Comparison of ENCODE assay signal across 26 cellular contexts in the genomic region with DNA sequence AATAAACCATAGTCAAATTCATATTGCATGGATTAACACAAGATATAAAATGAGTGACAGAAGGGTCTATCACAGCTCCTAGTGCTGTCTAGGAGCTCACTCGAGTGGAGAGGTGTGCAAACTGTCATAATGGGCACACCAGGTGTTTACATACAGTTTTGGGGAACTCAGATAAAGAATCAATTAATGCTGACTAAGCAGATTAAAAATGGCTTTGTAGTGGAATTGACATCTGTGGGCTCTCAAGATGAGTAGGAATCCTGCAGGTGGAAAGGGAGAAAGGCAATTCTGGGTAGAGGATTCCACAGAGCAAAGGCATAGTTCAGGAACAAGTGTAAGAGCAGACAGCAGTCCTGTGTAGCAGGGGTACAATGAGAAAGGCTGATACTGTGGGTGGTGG.
"Had no signal": no experiment of that assay in that cellular context is flagged by ENCODE, and none has a peak within 500 bp of the region (broad histone marks: within the 10 kb centered on the region; RNA-seq: fewer than 3 reads in every experiment).

No MANE protein-coding gene starts in this region.

- H3K27me3 ChIP-seq: esophagus squamous epithelium, ovary, spleen, testis, tibial artery had no signal

- H3K4me1 ChIP-seq: esophagus squamous epithelium, lower lobe of right lung, psoas muscle, spleen, testis, tibial artery had no signal

- H3K36me3 Mint-ChIP-seq: naive thymus-derived CD8-positive, alpha-beta T cell; stimulated activated memory B cell treated with anti-CD40 and anti-IgM and Interleukin-4, amounts not matched to agents 10 μg/mL and 1 μg/mL and 100 μg/mL, for 72 hours; type B pancreatic cell had no signal

- H3K27ac ChIP-seq: esophagus squamous epithelium, lower lobe of right lung, ovary, psoas muscle, skin epidermis, spleen, testis, tibial artery had no signal

- H3K36me3 ChIP-seq: esophagus squamous epithelium, lower lobe of right lung, ovary, spleen, tibial artery had no signal

- H3K27me3 Mint-ChIP-seq: effector memory CD8-positive, alpha-beta T cell had no signal

- H3K27ac Mint-ChIP-seq: effector memory CD8-positive, alpha-beta T cell; naive thymus-derived CD8-positive, alpha-beta T cell; nephron progenitor cell; stimulated activated memory B cell treated with anti-CD40 and anti-IgM and Interleukin-4, amounts not matched to agents 10 μg/mL and 1 μg/mL and 100 μg/mL, for 72 hours; type B pancreatic cell had no signal

- H3K4me3 ChIP-seq: esophagus squamous epithelium, lower lobe of right lung, ovary, psoas muscle, skin epidermis, spleen, testis, tibial artery had no signal

- FAIRE-seq: endometrium, keratinocyte had no signal

- H3K9me3 Mint-ChIP-seq: naive thymus-derived CD8-positive, alpha-beta T cell; nephron progenitor cell; stimulated activated memory B cell treated with anti-CD40 and anti-IgM and Interleukin-4, amounts not matched to agents 10 μg/mL and 1 μg/mL and 100 μg/mL, for 72 hours; type B pancreatic cell had no signal

- DNase-seq: dermis blood vessel endothelial cell; effector memory CD8-positive, alpha-beta T cell; erythroblast; esophagus squamous epithelium; foreskin melanocyte; head of caudate nucleus; left ventricle myocardium superior; lower lobe of right lung; naive thymus-derived CD8-positive, alpha-beta T cell; nephron progenitor cell; occipital lobe; ovary; posterior cingulate gyrus; psoas muscle; right cardiac atrium; spleen; stimulated activated CD4-positive, alpha-beta T cell treated with anti-CD3 and anti-CD28 coated beads, Interleukin-4, amount 100 ng/mL, for 4 hours; stimulated activated naive CD8-positive, alpha-beta T cell treated with anti-CD3 and anti-CD28 coated beads, Interleukin-15, Interleukin-2, amounts not matched to agents 100 U/mL and 50 U/mL, for 24 hours; substantia nigra; testis; tibial artery had no signal

- H3K4me3 Mint-ChIP-seq: effector memory CD8-positive, alpha-beta T cell; naive thymus-derived CD8-positive, alpha-beta T cell; nephron progenitor cell; stimulated activated memory B cell treated with anti-CD40 and anti-IgM and Interleukin-4, amounts not matched to agents 10 μg/mL and 1 μg/mL and 100 μg/mL, for 72 hours; type B pancreatic cell had no signal

- ATAC-seq: effector memory CD8-positive, alpha-beta T cell; left ventricle myocardium superior; lower lobe of right lung; naive thymus-derived CD8-positive, alpha-beta T cell; psoas muscle; right cardiac atrium; stimulated activated memory B cell treated with anti-CD40 and anti-IgM and Interleukin-4, amounts not matched to agents 10 μg/mL and 1 μg/mL and 100 μg/mL, for 72 hours; stimulated activated naive CD8-positive, alpha-beta T cell treated with anti-CD3 and anti-CD28 coated beads, Interleukin-15, Interleukin-2, amounts not matched to agents 100 U/mL and 50 U/mL, for 24 hours had no signal

- H3K4me1 Mint-ChIP-seq: naive thymus-derived CD8-positive, alpha-beta T cell; nephron progenitor cell; stimulated activated memory B cell treated with anti-CD40 and anti-IgM and Interleukin-4, amounts not matched to agents 10 μg/mL and 1 μg/mL and 100 μg/mL, for 72 hours had no signal

- H3K9me3 ChIP-seq: esophagus squamous epithelium, lower lobe of right lung, ovary, psoas muscle, spleen, testis, tibial artery had no signal
